In the genomic region with DNA sequence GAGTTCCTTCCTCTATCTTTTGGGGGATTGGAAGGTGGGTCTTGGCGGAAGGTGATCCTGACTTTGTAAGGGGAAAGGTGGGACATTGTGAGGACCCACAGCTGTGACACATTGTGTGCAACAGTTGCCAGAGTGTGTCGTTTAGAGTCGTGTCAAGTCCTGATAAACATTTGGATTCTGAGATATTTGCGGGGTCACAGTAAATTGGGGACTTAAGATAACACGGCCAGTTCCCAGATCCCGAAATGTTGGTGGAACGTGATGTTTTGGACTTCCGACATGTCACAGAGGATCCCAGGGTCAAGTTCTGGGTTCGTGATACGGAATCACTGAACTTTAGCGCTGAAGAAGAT, we compare ENCODE assay signal across 8 cellular contexts.
A peak's percentile ranks its signal among the peaks of the same experiment; 100 is the strongest.
DNase-seq lines count a peak whose midpoint lies in the region; ATAC-seq and TF ChIP-seq lines count a peak whose summit lies in the region.

No MANE protein-coding gene starts in this region.

- no peak for TF ChIP-seq CTCF in brain microvascular endothelial cell (IDR thresholded peaks at IDR 0.05; ENCODE audit: low read depth, low read length, missing control alignments)

- H3K27me3 ChIP-seq in ACC112 (ENCODE audit: insufficient read depth, low read length), result no peaks in the 10 kb centered on the region
- H3K27me3 ChIP-seq in brain microvascular endothelial cell (replicated peaks), result no peaks in the 10 kb centered on the region
- no peaks in the 10 kb centered on the region for H3K27me3 ChIP-seq in mucosa of rectum (ENCODE audit: control insufficient read depth in 2 of 2, insufficient read depth in 2 of 2, low read length in 2 of 2)

- in situ Hi-C loops in brain microvascular endothelial cell (cut with HindIII; ENCODE audit: low pct_ligation_motif_present, low sequenced_read_pairs), result no loop called here

- ATAC-seq in HG02973 (IDR thresholded peaks at IDR 0.05; ENCODE audit: unreplicated experiment), result peak; percentile 18

- H3K79me2 ChIP-seq in ACC112 (ENCODE audit: control insufficient read depth, insufficient read depth, low read length, unreplicated experiment), result peaks cover 26% of the 10 kb centered on the region

- DNase-seq in brain microvascular endothelial cell (no peak), NCI-H1417 treated with DMSO at 0.1 percent for 48 hours (lab: John Stamatoyannopoulos, UW) (no peak), posterior cingulate gyrus (no peak), MV-4-11 (lab: John Stamatoyannopoulos, UW) (no peak), DMS79 treated with DMSO at 0.1 percent for 48 hours (lab: John Stamatoyannopoulos, UW) (no peak)

- H3K9me3 ChIP-seq in mucosa of rectum (ENCODE audit: control insufficient read depth in 2 of 2, low read length in 2 of 2), result no peaks in the 10 kb centered on the region

- peak overlapping the region; percentile 35; the same call in 1 of the 2 replicates for H3K27ac ChIP-seq in ACC112 (ENCODE audit: low read depth, low read length)
- H3K27ac ChIP-seq in brain microvascular endothelial cell, result no peak overlapping the region
- H3K27ac ChIP-seq in mucosa of rectum (ENCODE audit: low read depth in 2 of 2, low read length in 2 of 2), result no peak overlapping the region

- H3K36me3 ChIP-seq in ACC112 (ENCODE audit: insufficient read depth, low read length) (0 out of 2 replicates have a peak, but pooled peaks cover under 1% of the 10 kb centered on the region), brain microvascular endothelial cell (replicated peaks) (no peaks in the 10 kb centered on the region), mucosa of rectum (ENCODE audit: control insufficient read depth in 2 of 2, insufficient read depth in 2 of 2, low read length in 2 of 2) (no peaks in the 10 kb centered on the region)

- peak overlapping the region; percentile 62 for H2AFZ ChIP-seq in ACC112 (ENCODE audit: low read length, unreplicated experiment)

- peak overlapping the region; percentile 89 for H3K4me3 ChIP-seq in ACC112 (ENCODE audit: low read depth, low read length)
- H3K4me3 ChIP-seq in brain microvascular endothelial cell (ENCODE audit: low read depth, low read length), result peak overlapping the region; percentile 98
- peak overlapping the region; percentile 84 to 91 for H3K4me3 ChIP-seq in mucosa of rectum (ENCODE audit: low read length in 2 of 2)

- peak overlapping the region; percentile 71 to 81 for H3K9ac ChIP-seq in mucosa of rectum (ENCODE audit: low read depth in 1 of 2, low read length in 2 of 2)

- H3K4me1 ChIP-seq in ACC112 (ENCODE audit: control insufficient read depth, insufficient read depth, low read length, unreplicated experiment) (peaks cover 5% of the 10 kb centered on the region), mucosa of rectum (ENCODE audit: control insufficient read depth in 2 of 2, insufficient read depth in 2 of 2, low read length in 2 of 2) (peaks cover 9 to 14% of the 10 kb centered on the region in 2 donors)

- intact Hi-C loops in posterior cingulate gyrus (cut with DNase I), result no loop called here
